ENCODE assay signal across 8 cellular contexts in the genomic region with DNA sequence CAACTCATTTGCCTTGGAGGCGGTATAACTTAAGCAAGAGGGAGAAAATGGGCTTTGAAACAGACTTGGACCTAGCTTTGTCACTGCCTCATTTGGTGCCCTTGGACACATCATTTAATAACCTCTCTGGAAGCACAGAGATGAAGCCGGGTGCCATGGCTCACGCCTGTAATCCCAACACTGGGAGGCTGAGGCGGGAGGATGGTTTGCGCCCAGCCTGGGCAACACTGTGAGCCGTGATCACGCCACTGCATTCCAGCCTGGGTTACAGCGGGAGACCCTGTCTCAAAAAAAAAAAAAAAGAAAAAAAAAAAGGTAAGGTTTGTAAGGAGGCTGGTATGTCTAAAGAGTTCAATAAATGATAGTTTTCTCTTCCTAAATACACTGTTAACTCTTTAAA. TPM values are rescaled to one million over a fixed set of nuclear protein-coding genes. Genes with fewer than 3 reads are reported as not detected.
A peak's percentile ranks its signal among the peaks of the same experiment; 100 is the strongest.
DNase-seq lines count a peak whose midpoint lies in the region; ATAC-seq and TF ChIP-seq lines count a peak whose summit lies in the region.

No MANE protein-coding gene starts in this region.

- no peak for TF ChIP-seq CTCF in BE2C (IDR thresholded peaks at IDR 0.05; ENCODE audit: low read depth, low read length)
- no peak for TF ChIP-seq CTCF in brain (conservative IDR thresholded peaks at IDR 0.05)

- ATAC-seq in HG03469 (IDR thresholded peaks at IDR 0.05; ENCODE audit: unreplicated experiment) (no peak), GM21786 (IDR thresholded peaks at IDR 0.05; ENCODE audit: unreplicated experiment) (no peak)

- H3K27me3 ChIP-seq in BE2C (no peaks in the 10 kb centered on the region), mucosa of stomach (ENCODE audit: control insufficient read depth, insufficient read depth, low read length) (no peaks in the 10 kb centered on the region)

- H3K4me1 Mint-ChIP-seq in IgD-negative memory B cell (peaks cover 19 to 23% (median 21%) of the 10 kb centered on the region in 3 donors), brain (peaks cover 59% of the 10 kb centered on the region)

- no peaks in the 10 kb centered on the region for H3K9me3 Mint-ChIP-seq in IgD-negative memory B cell
- H3K9me3 Mint-ChIP-seq in brain, result no peaks in the 10 kb centered on the region

- H3K4me3 Mint-ChIP-seq in IgD-negative memory B cell, result peak overlapping the region; percentile 94 to 100 (median 97)
- peak overlapping the region; percentile 97 to 99 (median 97) for H3K4me3 Mint-ChIP-seq in brain

- H3K9me3 ChIP-seq in BE2C (no peaks in the 10 kb centered on the region), mucosa of stomach (ENCODE audit: control insufficient read depth, low read length) (no peaks in the 10 kb centered on the region)

- H3K27ac Mint-ChIP-seq in IgD-negative memory B cell, result peak overlapping the region in 2 of 3 donors; percentile 61 to 97
- peak overlapping the region; percentile 96 to 99 (median 97) for H3K27ac Mint-ChIP-seq in brain

- DNase-seq in BE2C (no peak), NCI-H1417 treated with DMSO at 0.1 percent for 48 hours (lab: John Stamatoyannopoulos, UW) (no peak)
- DNase-seq in activated effector memory CD4-positive, alpha-beta T cell treated with Interleukin-2 at 50 U/mL for 16 hours, result no peak

- H3K36me3 ChIP-seq in BE2C (peaks cover 46% of the 10 kb centered on the region), mucosa of stomach (ENCODE audit: control insufficient read depth, insufficient read depth, low read length) (no peaks in the 10 kb centered on the region)

- peaks cover 4% of the 10 kb centered on the region for H3K36me3 Mint-ChIP-seq in IgD-negative memory B cell
- H3K36me3 Mint-ChIP-seq in brain, result peaks cover 40% of the 10 kb centered on the region

- no peaks in the 10 kb centered on the region for H3K27me3 Mint-ChIP-seq in IgD-negative memory B cell
- peaks cover 12% of the 10 kb centered on the region for H3K27me3 Mint-ChIP-seq in brain

- H3K4me3 ChIP-seq in BE2C (ENCODE audit: low read depth, low read length) (peak overlapping the region; percentile 87), mucosa of stomach (ENCODE audit: low read length) (peak overlapping the region; percentile 71)

- H3K4me1 ChIP-seq in BE2C (no peaks in the 10 kb centered on the region), mucosa of stomach (ENCODE audit: control insufficient read depth, insufficient read depth, low read length) (peaks cover 5% of the 10 kb centered on the region)

- peak overlapping the region; percentile 75 for H3K9ac ChIP-seq in mucosa of stomach (ENCODE audit: low read length)

RNA-seq across cellular contexts. Expression of gene COA4, which starts 0.8 kb away (rescaled TPM):
- polyA plus RNA-seq in BE2C (2012; ENCODE audit: insufficient read depth, insufficient read length, low read depth), result 441 TPM
- polyA plus RNA-seq in IgD-negative memory B cell, result 66.9 TPM
- polyA plus RNA-seq in brain (ENCODE audit: insufficient read depth, low read depth, low replicate concordance), result 68.0 TPM

RNA-seq across cellular contexts. Expression of gene PAAF1, which starts 1.0 kb away (rescaled TPM):
- 9.9 TPM for polyA plus RNA-seq in BE2C (2012; ENCODE audit: insufficient read depth, insufficient read length, low read depth)
- polyA plus RNA-seq in IgD-negative memory B cell (16.8 TPM), brain (ENCODE audit: insufficient read depth, low read depth, low replicate concordance) (56.6 TPM)
